9 cellular contexts compared by ENCODE assay signal in the genomic region with DNA sequence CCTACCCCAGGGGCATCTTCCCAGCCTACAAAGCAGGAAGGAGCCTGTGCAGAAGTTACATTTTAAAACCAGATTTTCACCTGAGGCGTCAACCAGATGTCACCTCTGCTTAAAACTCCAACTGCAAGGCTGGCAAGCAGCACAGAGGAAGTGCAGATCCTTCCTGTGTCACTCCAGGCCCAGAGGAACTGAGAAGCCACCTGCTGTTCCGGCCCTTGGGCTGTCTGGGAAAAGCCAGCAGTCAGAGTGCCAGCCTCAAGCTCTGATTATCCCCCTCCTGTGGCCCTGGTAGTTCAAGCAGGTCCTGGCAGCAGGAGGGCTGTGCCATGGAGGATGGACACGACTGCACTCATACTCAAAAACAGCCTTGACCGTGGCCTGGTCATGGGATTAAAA. TPM values are rescaled to one million over a fixed set of nuclear protein-coding genes. Genes with fewer than 3 reads are reported as not detected.
DNase-seq lines count a peak whose midpoint lies in the region; ATAC-seq and TF ChIP-seq lines count a peak whose summit lies in the region.
"Had no signal": no experiment of that assay in that cellular context is flagged by ENCODE, and none has a peak within 500 bp of the region (broad histone marks: within the 10 kb centered on the region; RNA-seq: fewer than 3 reads in every experiment).

No MANE protein-coding gene starts in this region.

- no peak overlapping the region for H3K4me3 ChIP-seq in CD4-positive, CD25-positive, alpha-beta regulatory T cell (ENCODE audit: low read depth, low read length)
- H3K4me3 ChIP-seq in Peyer's patch, result no peak overlapping the region
- no peak overlapping the region for H3K4me3 ChIP-seq in adrenal gland

- no peak overlapping the region for H3K27ac Mint-ChIP-seq in CD4-positive, CD25-positive, alpha-beta regulatory T cell

- no peak for ATAC-seq in CD4-positive, CD25-positive, alpha-beta regulatory T cell (ENCODE audit: low read depth in 2 of 2)
- peak; percentile 4 for ATAC-seq in left lobe of liver
- ATAC-seq in GM18907 (IDR thresholded peaks at IDR 0.05; ENCODE audit: unreplicated experiment), result no peak

- H3K9me3 Mint-ChIP-seq in CD4-positive, CD25-positive, alpha-beta regulatory T cell, result peaks cover 0 to 3% (median 0%) of the 10 kb centered on the region in 7 donors

- WGBS in adrenal gland, 4 donors, result 36 to 48% (median 44%) methylated on average over 4 of the region's 4 CpGs

- H3K9me3 ChIP-seq in CD4-positive, CD25-positive, alpha-beta regulatory T cell (ENCODE audit: control insufficient read depth in 2 of 2, low read length in 2 of 2), result no peaks in the 10 kb centered on the region
- H3K9me3 ChIP-seq in Peyer's patch (no peaks in the 10 kb centered on the region), adrenal gland (replicated peaks in 1 of 3) (no peaks in the 10 kb centered on the region)

- H3K27ac ChIP-seq in 22Rv1 (peak overlapping the region; percentile 26; the same call in 1 of the 2 replicates), Peyer's patch (peak overlapping the region in 3 of 4 donors; percentile 26 to 81 (median 71)), adrenal gland (peak overlapping the region in 2 of 5 donors; percentile 35 to 59)
- H3K27ac ChIP-seq in CD4-positive, CD25-positive, alpha-beta regulatory T cell (ENCODE audit: insufficient read depth, low read length, poor library complexity, severe bottlenecking), result peak overlapping the region; percentile 2

- H3K27me3 Mint-ChIP-seq in CD4-positive, CD25-positive, alpha-beta regulatory T cell, result no peaks in the 10 kb centered on the region

- peaks cover 4 to 17% (median 11%) of the 10 kb centered on the region in 4 donors for H3K4me1 Mint-ChIP-seq in CD4-positive, CD25-positive, alpha-beta regulatory T cell

- TF ChIP-seq POLR2A in Peyer's patch (IDR thresholded peaks at IDR 0.05) (no peak), adrenal gland (IDR thresholded peaks at IDR 0.05) (no peak)

- TF ChIP-seq CTCF in 22Rv1 (IDR thresholded peaks at IDR 0.05), result no peak
- no peak for TF ChIP-seq CTCF in Peyer's patch (IDR thresholded peaks at IDR 0.05)
- no peak for TF ChIP-seq CTCF in adrenal gland (IDR thresholded peaks at IDR 0.05)

- no peak for DNase-seq in CD4-positive, CD25-positive, alpha-beta regulatory T cell
- DNase-seq in Peyer's patch, result peak in 1 of 3 donors; percentile 10
- no peak for DNase-seq in left lobe of liver (ENCODE audit: low spot score)
- no peak for DNase-seq in activated CD4-positive, CD25-positive, alpha-beta regulatory T cell (lab: John Stamatoyannopoulos, UW)
- DNase-seq in ecto neural progenitor cell (ENCODE audit: low spot score), result no peak
- no peak for DNase-seq in adrenal gland
- DNase-seq: effector CD4-positive, alpha-beta T cell had no signal

- H3K36me3 Mint-ChIP-seq in CD4-positive, CD25-positive, alpha-beta regulatory T cell, result peaks cover 27% of the 10 kb centered on the region

- H3K4me1 ChIP-seq in CD4-positive, CD25-positive, alpha-beta regulatory T cell (ENCODE audit: control insufficient read depth, insufficient read depth, low read length, poor library complexity, severe bottlenecking), result peaks cover 13% of the 10 kb centered on the region
- H3K4me1 ChIP-seq in Peyer's patch (peaks cover 0 to 56% (median 8%) of the 10 kb centered on the region in 4 donors), adrenal gland (replicated peaks in 1 of 2) (peaks cover 14 to 24% of the 10 kb centered on the region in 2 donors)

- H3K36me3 ChIP-seq in CD4-positive, CD25-positive, alpha-beta regulatory T cell (ENCODE audit: control insufficient read depth, insufficient read depth, low read length), result peaks cover 42% of the 10 kb centered on the region
- H3K36me3 ChIP-seq in Peyer's patch (peaks cover 0 to 72% (median 0%) of the 10 kb centered on the region in 3 donors), adrenal gland (replicated peaks in 1 of 2) (peaks cover 0 to 70% of the 10 kb centered on the region in 2 donors)

- H3K4me3 Mint-ChIP-seq in CD4-positive, CD25-positive, alpha-beta regulatory T cell, result no peak overlapping the region

- intact Hi-C loops in adrenal gland (cut with DNase I), result no loop called here

- H3K27me3 ChIP-seq in CD4-positive, CD25-positive, alpha-beta regulatory T cell (ENCODE audit: control insufficient read depth, insufficient read depth, low read length), result no peaks in the 10 kb centered on the region
- H3K27me3 ChIP-seq in Peyer's patch (no peaks in the 10 kb centered on the region), adrenal gland (no peaks in the 10 kb centered on the region)

RNA-seq across cellular contexts. Expression of a gene that starts 10.2 kb away (rescaled TPM):
- 79.8 TPM for total RNA-seq in CD4-positive, CD25-positive, alpha-beta regulatory T cell
- polyA plus RNA-seq in CD4-positive, CD25-positive, alpha-beta regulatory T cell, result 10 to 100 TPM; 41.9 to 48.0 (median 45.3) TPM
- total RNA-seq in Peyer's patch (100 to 1,000 TPM in 1 of 4 donors, 10 to 100 TPM in 3; 68.0 to 113 (median 84.8) TPM), left lobe of liver (34.1 TPM), adrenal gland (100 to 1,000 TPM in 3 of 8 donors, 10 to 100 TPM in 5; 52.8 to 147 (median 84.7) TPM)
- 10 to 100 TPM; 28.3 to 73.9 (median 32.4) TPM for polyA plus RNA-seq in adrenal gland

RNA-seq across cellular contexts. Expression of a gene that starts 13.6 kb away (rescaled TPM):
- 1.8 TPM for total RNA-seq in CD4-positive, CD25-positive, alpha-beta regulatory T cell
- 1 to 10 TPM in 3 of 4 donors, under 1 TPM in 1; 0.99 to 1.4 (median 1.1) TPM for polyA plus RNA-seq in CD4-positive, CD25-positive, alpha-beta regulatory T cell
- total RNA-seq in Peyer's patch (100 to 1,000 TPM in 3 of 4 donors, 10 to 100 TPM in 1; 81.7 to 209 (median 189) TPM), left lobe of liver (43.9 TPM), adrenal gland (10 to 100 TPM in 7 of 8 donors, 1 to 10 TPM in 1; 8.8 to 36.1 (median 17.2) TPM)
- polyA plus RNA-seq in adrenal gland, result 10 to 100 TPM in 2 of 3 donors, 1 to 10 TPM in 1; 4.3 to 31.8 (median 19.0) TPM

RNA-seq across cellular contexts. Expression of a gene that starts 25.4 kb away (rescaled TPM):
- total RNA-seq in CD4-positive, CD25-positive, alpha-beta regulatory T cell, result 18.5 TPM
- 10 to 100 TPM; 24.4 to 33.6 (median 27.8) TPM for polyA plus RNA-seq in CD4-positive, CD25-positive, alpha-beta regulatory T cell
- total RNA-seq in Peyer's patch, result 100 to 1,000 TPM in 3 of 4 donors, 10 to 100 TPM in 1; 87.5 to 154 (median 122) TPM
- total RNA-seq in left lobe of liver, result 64.5 TPM
- 10 to 100 TPM; 60.9 to 91.7 (median 80.2) TPM for total RNA-seq in adrenal gland
- polyA plus RNA-seq in adrenal gland, result 100 to 1,000 TPM; 165 to 203 (median 177) TPM

RNA-seq across cellular contexts. Expression of a gene that starts 25.5 kb away (rescaled TPM):
- 27.1 TPM for total RNA-seq in CD4-positive, CD25-positive, alpha-beta regulatory T cell
- polyA plus RNA-seq in CD4-positive, CD25-positive, alpha-beta regulatory T cell, result 10 to 100 TPM; 49.2 to 56.5 (median 53.3) TPM
- total RNA-seq in Peyer's patch, result 10 to 100 TPM; 37.7 to 65.5 (median 46.2) TPM
- 21.3 TPM for total RNA-seq in left lobe of liver
- total RNA-seq in adrenal gland, result 100 to 1,000 TPM in 1 of 8 donors, 10 to 100 TPM in 7; 33.3 to 155 (median 50.7) TPM
- polyA plus RNA-seq in adrenal gland, result 10 to 100 TPM; 15.8 to 91.9 (median 25.9) TPM
